ENCODE assay signal across 1 cellular context in genomic region chr14:103749452-103749851, GRCh38.
TF ChIP-seq lines count a peak whose summit lies in the region.

No MANE protein-coding gene starts in this region.

TF ChIP-seq in SK-N-SH treated with all-trans-retinoic acid at 6 μM for 48 hours, 23 proteins besides CTCF, POLR2A, EP300 and RAD21 (continued from another document):
- TF ChIP-seq TSHZ2 (CRISPR knock-in tag; IDR thresholded peaks at IDR 0.05) = no peak
- no peak for TF ChIP-seq OSR1 (CRISPR knock-in tag; IDR thresholded peaks at IDR 0.05)
- no peak for TF ChIP-seq ZNF8 (CRISPR knock-in tag; IDR thresholded peaks at IDR 0.05)
TF ChIP-seq in SK-N-SH treated with all-trans-retinoic acid at 6 μM for 48 hours: peak in this region for 0.
